ENCODE assay signal across 15 cellular contexts in genomic region chr19:16922592-16922934, GRCh38. TPM values are rescaled to one million over a fixed set of nuclear protein-coding genes. Genes with fewer than 3 reads are reported as not detected.
DNase-seq lines count a peak whose midpoint lies in the region; ATAC-seq, FAIRE-seq and TF ChIP-seq lines count a peak whose summit lies in the region.
"Had no signal": no experiment of that assay in that cellular context is flagged by ENCODE, and none has a peak within 500 bp of the region (broad histone marks: within the 10 kb centered on the region; RNA-seq: fewer than 3 reads in every experiment).

No MANE protein-coding gene starts in this region.

- H3K27ac ChIP-seq in kidney (ENCODE audit: low read depth in 2 of 2, low read length in 2 of 2), result no peak overlapping the region
- H3K27ac ChIP-seq: A549, HL-60 had no signal

- peaks cover 8% of the 10 kb centered on the region for H3K9me3 Mint-ChIP-seq in activated T-helper 17 cell treated with anti-CD3 and anti-CD28 coated beads, Interleukin-2, amount 50 U/mL, for 72 hours

- H3K4me3 Mint-ChIP-seq in activated T-helper 17 cell treated with anti-CD3 and anti-CD28 coated beads, Interleukin-2, amount 50 U/mL, for 72 hours, result no peak overlapping the region
- H3K4me3 Mint-ChIP-seq: CD8-positive, alpha-beta memory T cell; GM23338 had no signal

- H3K27me3 ChIP-seq in H7 (ENCODE audit: control insufficient read depth, insufficient read depth, low read length), result no peaks in the 10 kb centered on the region

- DNase-seq in H7 (peak; percentile 19), kidney (peak; percentile 4), omental fat pad (ENCODE audit: low spot score) (no peak), left colon (no peak), COR-L47 (lab: John Stamatoyannopoulos, UW) (no peak)
- DNase-seq: CD8-positive, alpha-beta memory T cell; DMS53; HCEC 1CT had no signal

- no peaks in the 10 kb centered on the region for H3K4me1 ChIP-seq in kidney (ENCODE audit: control insufficient read depth in 1 of 2, insufficient read depth in 1 of 2, low read depth in 1 of 2, low read length in 2 of 2)
- H3K4me1 ChIP-seq: A549 had no signal

- H3K9ac ChIP-seq in kidney (ENCODE audit: low read length in 2 of 2), result no peak overlapping the region

- H3K4me1 Mint-ChIP-seq in activated T-helper 17 cell treated with anti-CD3 and anti-CD28 coated beads, Interleukin-2, amount 50 U/mL, for 72 hours, result no peaks in the 10 kb centered on the region
- H3K4me1 Mint-ChIP-seq: CD8-positive, alpha-beta memory T cell; GM23338 had no signal

- peak overlapping the region; percentile 56 for H3K27ac Mint-ChIP-seq in activated T-helper 17 cell treated with anti-CD3 and anti-CD28 coated beads, Interleukin-2, amount 50 U/mL, for 72 hours
- H3K27ac Mint-ChIP-seq: GM23338 had no signal

- peaks cover 9% of the 10 kb centered on the region for H3K27me3 Mint-ChIP-seq in activated T-helper 17 cell treated with anti-CD3 and anti-CD28 coated beads, Interleukin-2, amount 50 U/mL, for 72 hours

- no peak for FAIRE-seq in kidney (lab: Jason Lieb, UNC)
- FAIRE-seq: A549, GM18507 had no signal

- H3K9me3 ChIP-seq in kidney (ENCODE audit: control insufficient read depth in 1 of 2, low read length in 2 of 2), result peaks cover 0 to 4% of the 10 kb centered on the region in 2 donors

- H3K36me3 ChIP-seq in H7 (replicated peaks; ENCODE audit: control insufficient read depth, insufficient read depth, low read length) (peaks cover 1% of the 10 kb centered on the region; the same call in 1 of the 2 replicates), kidney (ENCODE audit: control insufficient read depth in 1 of 2, insufficient read depth in 2 of 2, low read length in 2 of 2) (no peaks in the 10 kb centered on the region)

- intact Hi-C loops in kidney (cut with DNase I) (no loop called here), left colon (cut with DNase I, micrococcal nuclease) (no loop called here)

- TF ChIP-seq CTCF in kidney (IDR thresholded peaks at IDR 0.05; ENCODE audit: borderline replicate concordance, extremely low read depth, insufficient read depth) (no peak), omental fat pad (IDR thresholded peaks at IDR 0.05) (no peak)

- H3K36me3 Mint-ChIP-seq in activated T-helper 17 cell treated with anti-CD3 and anti-CD28 coated beads, Interleukin-2, amount 50 U/mL, for 72 hours (ENCODE audit: low read depth), result no peaks in the 10 kb centered on the region

- H3K4me3 ChIP-seq in H7 (ENCODE audit: insufficient read depth, low read depth, low read length), result no peak overlapping the region
- no peak overlapping the region for H3K4me3 ChIP-seq in kidney (ENCODE audit: low read length in 2 of 2)
- H3K4me3 ChIP-seq: A549, GM23338 had no signal

- no peak for ATAC-seq in activated T-helper 17 cell treated with anti-CD3 and anti-CD28 coated beads, Interleukin-2, amount 50 U/mL, for 72 hours (replicated peaks)
- ATAC-seq in omental fat pad (ENCODE audit: low FRiP score), result no peak
- no peak for ATAC-seq in left colon
- ATAC-seq: A549, GM23338 had no signal

RNA-seq across cellular contexts. Expression of gene F2RL3, which starts 33.8 kb away (rescaled TPM):
- total RNA-seq in H7 (2014; rRNA removed; shearing (Covaris generic)), result not detected in 2 replicates
- total RNA-seq in activated T-helper 17 cell treated with anti-CD3 and anti-CD28 coated beads, Interleukin-2, amount 50 U/mL, for 72 hours, result not detected
- total RNA-seq in kidney (3.2 TPM), omental fat pad (10 to 100 TPM in 2 of 4 donors, 1 to 10 TPM in 2; 4.1 to 31.8 (median 9.2) TPM), left colon (1 to 10 TPM; 1.1 to 2.6 TPM)
- polyA plus RNA-seq in kidney (ENCODE audit: insufficient read depth, low read depth, low replicate concordance), result 1.4 TPM
- total RNA-seq: CD8-positive, alpha-beta memory T cell; GM23338 had no signal
- polyA plus RNA-seq: A549; AG04450; BJ; CD8-positive, alpha-beta memory T cell; GM23338 had no signal

Comparison
In these comparisons a context has a peak if more than half of its experiments do, and no peak if none do; other contexts are left out.
1. DNase-seq: peak in H7 (single experiment) and kidney (single experiment); none in omental fat pad (single experiment), left colon (0 of 2) and COR-L47 (single experiment).